ENCODE assay signal across 15 cellular contexts in the genomic region with DNA sequence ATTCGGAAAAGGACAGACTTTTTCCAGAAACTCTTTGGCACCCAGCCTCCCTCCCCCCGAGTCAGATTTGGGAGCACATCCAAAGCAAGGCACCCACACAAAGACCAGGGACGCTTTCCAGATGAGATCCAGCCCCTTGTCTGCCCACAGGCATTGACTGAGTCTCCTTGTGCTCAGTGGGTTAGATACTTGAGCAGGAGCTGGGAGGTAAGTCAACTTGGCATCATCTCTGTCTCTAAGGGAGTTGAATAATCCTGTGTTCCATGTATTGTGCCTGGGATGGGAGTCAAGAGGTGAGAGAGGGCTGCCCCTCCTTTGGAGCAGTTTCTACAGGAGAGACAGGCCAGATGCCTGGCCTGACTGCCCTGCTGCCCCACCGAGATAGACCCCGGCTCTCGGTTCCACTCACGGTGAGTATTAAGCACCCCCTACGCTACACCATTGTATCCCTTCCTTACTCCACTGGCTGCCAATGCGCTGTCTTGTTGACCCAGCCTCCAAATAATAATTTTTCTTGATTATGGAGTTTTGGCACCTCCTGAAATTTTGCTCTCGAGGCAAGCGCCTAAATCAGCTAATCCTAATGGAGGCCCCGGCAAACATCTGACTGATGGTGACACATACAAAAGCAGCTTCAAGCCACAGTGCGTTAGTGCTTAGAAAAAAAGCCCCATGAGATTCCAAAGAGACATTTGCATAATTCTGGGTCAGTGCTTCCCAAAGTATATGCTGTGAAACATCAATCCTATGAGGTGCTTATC. TPM values are rescaled to one million over a fixed set of nuclear protein-coding genes. Genes with fewer than 3 reads are reported as not detected.
DNase-seq lines count a peak whose midpoint lies in the region; ATAC-seq and TF ChIP-seq lines count a peak whose summit lies in the region.
"Had no signal": no experiment of that assay in that cellular context is flagged by ENCODE, and none has a peak within 500 bp of the region (broad histone marks: within the 10 kb centered on the region; RNA-seq: fewer than 3 reads in every experiment).

No MANE protein-coding gene starts in this region.

- H4K8ac ChIP-seq in neuronal stem cell (ENCODE audit: low read depth, low read length): no peak overlapping the region

- H3K4ac ChIP-seq in neuronal stem cell (ENCODE audit: low read length): no peak overlapping the region

- H3K27ac Mint-ChIP-seq in stimulated activated effector memory CD8-positive, alpha-beta T cell treated with anti-CD3 and anti-CD28 coated beads, Interleukin-12 subunit alpha, Interleukin-12 subunit beta, amount 100 ng/mL, for 72 hours: no peak overlapping the region
- no peak overlapping the region for H3K27ac Mint-ChIP-seq in stimulated activated naive CD8-positive, alpha-beta T cell treated with anti-CD3 and anti-CD28 coated beads, Interleukin-15, amount 100 ng/mL, for 72 hours
- H3K27ac Mint-ChIP-seq: activated CD8-positive, alpha-beta memory T cell treated with anti-CD3 and anti-CD28 coated beads, Interleukin-2, amount 10 ng/mL, durations not matched to agents 7 days and 5 days; activated naive CD4-positive, alpha-beta T cell treated with anti-CD3 and anti-CD28 coated beads, Interleukin-2, amount 50 U/mL, for 72 hours had no signal

- no peak for DNase-seq in SK-N-SH
- peak; percentile 28 for DNase-seq in fibroblast of villous mesenchyme (ENCODE audit: low read depth)
- no peak for DNase-seq in neuronal stem cell (ENCODE audit: low spot score)
- peak; percentile 45 for DNase-seq in upper lobe of right lung
- DNase-seq in stimulated activated effector memory CD8-positive, alpha-beta T cell treated with anti-CD3 and anti-CD28 coated beads, Interleukin-12 subunit alpha, Interleukin-12 subunit beta, amount 100 ng/mL, for 72 hours (ENCODE audit: low spot score in 2 of 2): no peak
- DNase-seq in stimulated activated naive CD8-positive, alpha-beta T cell treated with anti-CD3 and anti-CD28 coated beads, Interleukin-15, amount 100 ng/mL, for 72 hours: no peak
- DNase-seq: activated CD8-positive, alpha-beta memory T cell treated with anti-CD3 and anti-CD28 coated beads, Interleukin-2, amount 10 ng/mL, durations not matched to agents 7 days and 5 days; NCI-H1092 treated with DMSO at 0.1 percent for 48 hours; NCI-H524 treated with DMSO at 0.1 percent for 48 hours had no signal

- no peaks in the 10 kb centered on the region for H4K20me1 ChIP-seq in SK-N-SH (ENCODE audit: insufficient read depth)

- no peak overlapping the region for H3K4me2 ChIP-seq in SK-N-SH
- H3K4me2 ChIP-seq in neuronal stem cell (ENCODE audit: insufficient read depth, low read length, poor library complexity, severe bottlenecking): no peak overlapping the region

- H3K27me3 ChIP-seq in SK-N-SH (ENCODE audit: insufficient read depth) (no peaks in the 10 kb centered on the region), neuronal stem cell (ENCODE audit: control insufficient read depth in 3 of 3, insufficient read depth in 3 of 3, low read depth in 1 of 3, low read length in 3 of 3) (peaks cover 0 to 7% (median 0%) of the 10 kb centered on the region in 3 experiments), upper lobe of right lung (no peaks in the 10 kb centered on the region)

- no peak overlapping the region for H3K4me3 ChIP-seq in SK-N-SH (ENCODE audit: low read depth in 2 of 2, low read length in 1 of 2)
- H3K4me3 ChIP-seq in fibroblast of villous mesenchyme (ENCODE audit: low read depth, low read length): no peak overlapping the region
- no peak overlapping the region for H3K4me3 ChIP-seq in neuronal stem cell (ENCODE audit: low read length in 2 of 2)
- H3K4me3 ChIP-seq in upper lobe of right lung: no peak overlapping the region
- H3K4me3 ChIP-seq: HAP-1 had no signal

- TF ChIP-seq CTCF in SK-N-SH (IDR thresholded peaks at IDR 0.05) (no peak), fibroblast of villous mesenchyme (IDR thresholded peaks at IDR 0.05; ENCODE audit: insufficient read depth, low read depth, low read length) (no peak), upper lobe of right lung (IDR thresholded peaks at IDR 0.05) (no peak)

- no peaks in the 10 kb centered on the region for H3K9me3 Mint-ChIP-seq in stimulated activated effector memory CD8-positive, alpha-beta T cell treated with anti-CD3 and anti-CD28 coated beads, Interleukin-12 subunit alpha, Interleukin-12 subunit beta, amount 100 ng/mL, for 72 hours
- peaks cover 0 to 2% of the 10 kb centered on the region in 2 donors for H3K9me3 Mint-ChIP-seq in stimulated activated naive CD8-positive, alpha-beta T cell treated with anti-CD3 and anti-CD28 coated beads, Interleukin-15, amount 100 ng/mL, for 72 hours

- H2BK5ac ChIP-seq in neuronal stem cell (ENCODE audit: low read length): no peak overlapping the region

- ATAC-seq in SK-N-SH treated with all-trans-retinoic acid at 6 μM for 48 hours (no peak), upper lobe of right lung (no peak), HG03469 (IDR thresholded peaks at IDR 0.05; ENCODE audit: unreplicated experiment) (no peak)
- no peak for ATAC-seq in stimulated activated effector memory CD8-positive, alpha-beta T cell treated with anti-CD3 and anti-CD28 coated beads, Interleukin-12 subunit alpha, Interleukin-12 subunit beta, amount 100 ng/mL, for 72 hours
- no peak for ATAC-seq in stimulated activated naive CD8-positive, alpha-beta T cell treated with anti-CD3 and anti-CD28 coated beads, Interleukin-15, amount 100 ng/mL, for 72 hours
- ATAC-seq: activated CD8-positive, alpha-beta memory T cell treated with anti-CD3 and anti-CD28 coated beads, Interleukin-2, amount 10 ng/mL, durations not matched to agents 7 days and 5 days; activated naive CD4-positive, alpha-beta T cell treated with anti-CD3 and anti-CD28 coated beads, Interleukin-2, amount 50 U/mL, for 72 hours had no signal

- no peak overlapping the region for H2BK120ac ChIP-seq in neuronal stem cell (ENCODE audit: low read depth, low read length)

- no peak for TF ChIP-seq RAD21 in SK-N-SH (IDR thresholded peaks at IDR 0.05; ENCODE audit: low read length)

- H3K79me2 ChIP-seq in SK-N-SH (ENCODE audit: insufficient read depth): no peaks in the 10 kb centered on the region
- H3K79me2 ChIP-seq: parathyroid adenoma had no signal

- no peaks in the 10 kb centered on the region for H3K79me1 ChIP-seq in neuronal stem cell (ENCODE audit: low read depth, low read length)

- H3F3A ChIP-seq in SK-N-SH (replicated peaks; ENCODE audit: insufficient read depth): peaks cover 6% of the 10 kb centered on the region

- no peak for TF ChIP-seq EP300 in SK-N-SH (IDR thresholded peaks at IDR 0.05; ENCODE audit: borderline replicate concordance in 1 of 2, low read depth in 1 of 2, low read length in 1 of 2)

- no peak overlapping the region for H4K91ac ChIP-seq in neuronal stem cell (ENCODE audit: low read depth, low read length, poor library complexity)

- H2BK12ac ChIP-seq in neuronal stem cell (ENCODE audit: low read length): no peak overlapping the region

- CTCF ChIA-PET in SK-N-SH (lab: Yijun Ruan, JAX): interaction anchor here (1.6 kb wide), 1 partner anchor 39 kb away, joined by 5 read pairs; no protein-coding TSS in a partner anchor

- no peaks in the 10 kb centered on the region for H3K36me3 Mint-ChIP-seq in stimulated activated effector memory CD8-positive, alpha-beta T cell treated with anti-CD3 and anti-CD28 coated beads, Interleukin-12 subunit alpha, Interleukin-12 subunit beta, amount 100 ng/mL, for 72 hours

- H3K18ac ChIP-seq in neuronal stem cell (ENCODE audit: low read length): no peak overlapping the region

- intact Hi-C loops in upper lobe of right lung (cut with DNase I): no loop called here

- H2AK5ac ChIP-seq in neuronal stem cell (ENCODE audit: low read depth, low read length): no peak overlapping the region

- no peaks in the 10 kb centered on the region for H3K4me1 Mint-ChIP-seq in stimulated activated effector memory CD8-positive, alpha-beta T cell treated with anti-CD3 and anti-CD28 coated beads, Interleukin-12 subunit alpha, Interleukin-12 subunit beta, amount 100 ng/mL, for 72 hours
- peaks cover 15% of the 10 kb centered on the region for H3K4me1 Mint-ChIP-seq in stimulated activated naive CD8-positive, alpha-beta T cell treated with anti-CD3 and anti-CD28 coated beads, Interleukin-15, amount 100 ng/mL, for 72 hours
- H3K4me1 Mint-ChIP-seq: activated CD8-positive, alpha-beta memory T cell treated with anti-CD3 and anti-CD28 coated beads, Interleukin-2, amount 10 ng/mL, durations not matched to agents 7 days and 5 days had no signal

- 83% methylated on average over 13 of the region's 13 CpGs for WGBS in SK-N-SH (ENCODE audit: low lambda C conversion rate)
- WGBS in neuronal stem cell (ENCODE audit: extremely low coverage in 2 of 2, insufficient read length in 2 of 2, insufficient replicate concordance in 1 of 2), 2 donors: no CpG with 5 or more reads among the region's 13 CpGs

- no peak overlapping the region for H3K9ac ChIP-seq in SK-N-SH
- H3K9ac ChIP-seq in neuronal stem cell (ENCODE audit: low read depth, low read length, poor library complexity): peak overlapping the region; percentile 47
- H3K9ac ChIP-seq: parathyroid adenoma had no signal

- H2BK15ac ChIP-seq in neuronal stem cell (ENCODE audit: low read length): no peak overlapping the region

- H3K4me1 ChIP-seq in SK-N-SH (ENCODE audit: control insufficient read depth in 1 of 2, insufficient read depth in 2 of 2, low read depth in 1 of 2, low read length in 1 of 2) (peaks cover 0 to 10% of the 10 kb centered on the region in 2 experiments; a peak in 2 of 4 replicates), neuronal stem cell (ENCODE audit: control insufficient read depth in 2 of 2, insufficient read depth in 1 of 2, low read depth in 1 of 2, low read length in 2 of 2) (peaks cover 8 to 10% of the 10 kb centered on the region in 2 donors), upper lobe of right lung (peaks cover 8% of the 10 kb centered on the region)

- H3K9me3 ChIP-seq in SK-N-SH (no peaks in the 10 kb centered on the region), neuronal stem cell (replicated peaks in 1 of 2; ENCODE audit: control insufficient read depth in 2 of 2, insufficient read depth in 1 of 2, low read depth in 1 of 2, low read length in 2 of 2) (peaks cover 0 to 4% of the 10 kb centered on the region in 2 donors), upper lobe of right lung (no peaks in the 10 kb centered on the region)

- H3K14ac ChIP-seq in neuronal stem cell (ENCODE audit: low read length): no peak overlapping the region

- no peaks in the 10 kb centered on the region for H3K27me3 Mint-ChIP-seq in stimulated activated naive CD8-positive, alpha-beta T cell treated with anti-CD3 and anti-CD28 coated beads, Interleukin-15, amount 100 ng/mL, for 72 hours

- no peak overlapping the region for H3K23ac ChIP-seq in neuronal stem cell (ENCODE audit: low read depth, low read length, poor library complexity)

- H3K36me3 ChIP-seq in SK-N-SH (replicated peaks in 1 of 2; ENCODE audit: control insufficient read depth in 1 of 2, insufficient read depth in 2 of 2, low read length in 1 of 2) (no peaks in the 10 kb centered on the region), neuronal stem cell (replicated peaks in 1 of 2; ENCODE audit: control insufficient read depth in 2 of 2, insufficient read depth in 2 of 2, low read length in 2 of 2) (no peaks in the 10 kb centered on the region), upper lobe of right lung (no peaks in the 10 kb centered on the region)
- H3K36me3 ChIP-seq: HAP-1 had no signal

- POLR2A ChIA-PET in SK-N-SH (lab: Yijun Ruan, JAX): interaction anchor here (0.9 kb wide), 1 partner anchor 29 kb away, joined by 3 read pairs; the partner anchor contains the start of gene MAP3K14

- no peak overlapping the region for H3K4me3 Mint-ChIP-seq in stimulated activated effector memory CD8-positive, alpha-beta T cell treated with anti-CD3 and anti-CD28 coated beads, Interleukin-12 subunit alpha, Interleukin-12 subunit beta, amount 100 ng/mL, for 72 hours
- no peak overlapping the region for H3K4me3 Mint-ChIP-seq in stimulated activated naive CD8-positive, alpha-beta T cell treated with anti-CD3 and anti-CD28 coated beads, Interleukin-15, amount 100 ng/mL, for 72 hours
- H3K4me3 Mint-ChIP-seq: activated CD8-positive, alpha-beta memory T cell treated with anti-CD3 and anti-CD28 coated beads, Interleukin-2, amount 10 ng/mL, durations not matched to agents 7 days and 5 days had no signal

- H3K27ac ChIP-seq in SK-N-SH (ENCODE audit: low read depth in 2 of 2, low read length in 1 of 2): no peak overlapping the region
- no peak overlapping the region for H3K27ac ChIP-seq in neuronal stem cell (replicated peaks; ENCODE audit: low read length)
- peak overlapping the region; percentile 24 for H3K27ac ChIP-seq in upper lobe of right lung
- H3K27ac ChIP-seq: 22Rv1, parathyroid adenoma had no signal

- H3K9me2 ChIP-seq in SK-N-SH: no peaks in the 10 kb centered on the region

- H2AFZ ChIP-seq in SK-N-SH (ENCODE audit: low read depth) (no peak overlapping the region), neuronal stem cell (ENCODE audit: low read length) (no peak overlapping the region)

RNA-seq across cellular contexts. Expression of gene MAP3K14, which starts 29.6 kb away (rescaled TPM):
- 11.9 and 13.7 TPM in 2 replicates for polyA plus RNA-seq in SK-N-SH (2012; rRNA removed)
- polyA plus RNA-seq in SK-N-SH (2012; cell fraction: cytosol; rRNA removed): 4.4 and 7.2 TPM in 2 replicates
- polyA plus RNA-seq in SK-N-SH (2012; cell fraction: nucleus; rRNA removed): 51.1 and 59.6 TPM in 2 replicates
- total RNA-seq in fibroblast of villous mesenchyme (1.6 and 1.7 TPM in 2 replicates), upper lobe of right lung (9.9 TPM)
- polyA plus RNA-seq in neuronal stem cell (2013, experiment 1 of 2): 3.2 TPM
- 3.2 TPM for polyA plus RNA-seq in neuronal stem cell (2013, experiment 2 of 2)

Comparison
In these comparisons a context has a peak if more than half of its experiments do, and no peak if none do; other contexts are left out.
1. DNase-seq: peak in fibroblast of villous mesenchyme (single experiment) and upper lobe of right lung (single experiment); none in SK-N-SH (single experiment), neuronal stem cell (single experiment), stimulated activated effector memory CD8-positive, alpha-beta T cell treated with anti-CD3 and anti-CD28 coated beads, Interleukin-12 subunit alpha, Interleukin-12 subunit beta, amount 100 ng/mL, for 72 hours (0 of 2) and stimulated activated naive CD8-positive, alpha-beta T cell treated with anti-CD3 and anti-CD28 coated beads, Interleukin-15, amount 100 ng/mL, for 72 hours (0 of 2).